ENCODE assay signal across 1 cellular context in the genomic region with DNA sequence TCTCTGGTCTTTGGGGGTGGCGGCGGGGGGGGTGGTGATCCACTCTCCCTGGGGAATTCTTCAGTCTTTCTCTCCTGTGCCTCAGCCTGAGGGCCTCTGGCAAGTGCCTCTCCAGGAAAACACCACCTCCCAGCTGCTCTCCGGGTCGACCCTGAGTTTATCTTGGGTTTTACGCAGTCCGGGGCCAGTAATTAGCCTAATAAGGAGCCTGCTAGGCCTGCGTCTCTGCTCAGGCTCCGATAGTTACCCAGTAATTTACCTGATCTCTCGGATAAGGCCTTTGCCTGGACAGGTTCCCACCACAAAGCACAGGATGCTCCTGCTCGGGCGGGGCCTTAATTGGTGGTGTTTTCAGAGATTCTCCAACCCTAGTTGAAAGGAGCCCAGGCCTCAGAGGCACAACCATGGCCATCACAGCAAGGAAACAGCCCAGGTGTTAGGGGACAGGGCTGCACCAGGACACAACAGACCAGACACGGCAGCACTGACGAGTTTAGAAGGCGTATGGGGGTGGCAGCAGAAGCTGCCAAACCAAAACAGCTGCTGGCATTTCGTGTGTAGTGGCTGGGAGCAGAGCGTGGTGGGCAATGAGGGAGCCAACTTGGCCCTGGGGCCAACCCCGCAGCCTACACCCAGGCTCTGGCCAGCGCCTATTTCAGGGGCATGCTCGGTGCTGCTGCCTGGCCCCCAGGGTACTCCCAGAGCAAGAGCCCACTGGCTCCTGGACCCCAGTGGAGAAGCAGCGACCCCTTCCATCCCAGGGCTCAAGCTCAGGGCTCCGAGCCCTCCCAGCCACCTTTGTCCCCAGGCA.
TF ChIP-seq lines count a peak whose summit lies in the region.

No MANE protein-coding gene starts in this region.

TF ChIP-seq in HCT116, 20 proteins besides CTCF, POLR2A, EP300 and RAD21 (continued from another document):
- TF ChIP-seq POLR2AphosphoS5 (IDR thresholded peaks at IDR 0.05; ENCODE audit: low read depth, low read length) (no peak), EGR1 (IDR thresholded peaks at IDR 0.05; ENCODE audit: low read depth) (no peak)
